In genomic region chr14:93962701-93963601, GRCh38 we compare ENCODE assay signal across 7 cellular contexts. TPM values are rescaled to one million over a fixed set of nuclear protein-coding genes. Genes with fewer than 3 reads are reported as not detected.
DNase-seq lines count a peak whose midpoint lies in the region; ATAC-seq and TF ChIP-seq lines count a peak whose summit lies in the region.

No MANE protein-coding gene starts in this region.

- H2BK12ac ChIP-seq in neuronal stem cell (ENCODE audit: low read length) = no peak overlapping the region

- no peaks in the 10 kb centered on the region for H3K79me1 ChIP-seq in neuronal stem cell (ENCODE audit: low read depth, low read length)

- peak overlapping the region; percentile 21 for H3K14ac ChIP-seq in neuronal stem cell (ENCODE audit: low read length)

- H3K9ac ChIP-seq in neuronal stem cell (ENCODE audit: low read depth, low read length, poor library complexity) = no peak overlapping the region

- H3K27ac ChIP-seq in neuronal stem cell (replicated peaks; ENCODE audit: low read length) = no peak overlapping the region

- WGBS in neuronal stem cell (ENCODE audit: extremely low coverage in 2 of 2, insufficient read length in 2 of 2, insufficient replicate concordance in 1 of 2), 2 donors = no CpG with 5 or more reads among the region's 16 CpGs

- no peak overlapping the region for H2AK5ac ChIP-seq in neuronal stem cell (ENCODE audit: low read depth, low read length)

- H2AFZ ChIP-seq in neuronal stem cell (ENCODE audit: low read length) = no peak overlapping the region

- ATAC-seq in HG02763 (IDR thresholded peaks at IDR 0.05; ENCODE audit: unreplicated experiment) = peak; percentile 46

- H2BK15ac ChIP-seq in neuronal stem cell (ENCODE audit: low read length) = no peak overlapping the region

- H3K9me3 ChIP-seq in neuronal stem cell (replicated peaks in 1 of 2; ENCODE audit: control insufficient read depth in 2 of 2, insufficient read depth in 1 of 2, low read depth in 1 of 2, low read length in 2 of 2) = no peaks in the 10 kb centered on the region

- no peak overlapping the region for H4K91ac ChIP-seq in neuronal stem cell (ENCODE audit: low read depth, low read length, poor library complexity)

- H3K18ac ChIP-seq in neuronal stem cell (ENCODE audit: low read length) = no peak overlapping the region

- H2BK120ac ChIP-seq in neuronal stem cell (ENCODE audit: low read depth, low read length) = no peak overlapping the region

- H3K4ac ChIP-seq in neuronal stem cell (ENCODE audit: low read length) = no peak overlapping the region

- DNase-seq in NCI-H82 (lab: John Stamatoyannopoulos, UW) (peak; percentile 58), neuronal stem cell (ENCODE audit: low spot score) (no peak), NCI-H2029 treated with DMSO at 0.1 percent for 48 hours (lab: John Stamatoyannopoulos, UW) (no peak), DMS153 (lab: John Stamatoyannopoulos, UW) (no peak)
- peak; percentile 85 for DNase-seq in activated effector memory CD4-positive, alpha-beta T cell treated with anti-CD3 and anti-CD28 coated beads, Interleukin-2, amount 50 U/mL, for 16 hours

- in situ Hi-C loops in GM18951 (cut with MboI; ENCODE audit: low sequenced_read_pairs, unreplicated experiment) = no loop called here

- no peak overlapping the region for H3K23ac ChIP-seq in neuronal stem cell (ENCODE audit: low read depth, low read length, poor library complexity)

- H3K4me1 ChIP-seq in neuronal stem cell (ENCODE audit: control insufficient read depth in 2 of 2, insufficient read depth in 1 of 2, low read depth in 1 of 2, low read length in 2 of 2) = peaks cover 8% of the 10 kb centered on the region in 2 donors

- H4K8ac ChIP-seq in neuronal stem cell (ENCODE audit: low read depth, low read length) = no peak overlapping the region

- H3K36me3 ChIP-seq in neuronal stem cell (replicated peaks in 1 of 2; ENCODE audit: control insufficient read depth in 2 of 2, insufficient read depth in 2 of 2, low read length in 2 of 2) = no peaks in the 10 kb centered on the region

- peaks cover 0 to 3% (median 0%) of the 10 kb centered on the region in 3 experiments for H3K27me3 ChIP-seq in neuronal stem cell (ENCODE audit: control insufficient read depth in 3 of 3, insufficient read depth in 3 of 3, low read depth in 1 of 3, low read length in 3 of 3)

- peak overlapping the region; percentile 20 for H2BK5ac ChIP-seq in neuronal stem cell (ENCODE audit: low read length)

- no peak overlapping the region for H3K4me3 ChIP-seq in neuronal stem cell (ENCODE audit: low read length in 2 of 2)

- H3K4me2 ChIP-seq in neuronal stem cell (ENCODE audit: insufficient read depth, low read length, poor library complexity, severe bottlenecking) = no peak overlapping the region

- peak; percentile 13 for TF ChIP-seq POLR2A in GM18951 (IDR thresholded peaks at IDR 0.05; ENCODE audit: extremely low read depth, insufficient read depth, insufficient read length)

RNA-seq across cellular contexts. Expression of gene ASB2, which starts 13.4 kb away (rescaled TPM):
- 0.43 TPM for polyA plus RNA-seq in neuronal stem cell (2013, experiment 1 of 2)
- polyA plus RNA-seq in neuronal stem cell (2013, experiment 2 of 2) = 0.50 TPM

RNA-seq across cellular contexts. Expression of gene CCDC197, which starts 34.1 kb away (rescaled TPM):
- polyA plus RNA-seq in neuronal stem cell (2013, experiment 1 of 2) = not detected
- not detected for polyA plus RNA-seq in neuronal stem cell (2013, experiment 2 of 2)

RNA-seq across cellular contexts. Expression of gene FAM181A, which starts 35.8 kb away (rescaled TPM):
- 2.3 TPM for polyA plus RNA-seq in neuronal stem cell (2013, experiment 1 of 2)
- polyA plus RNA-seq in neuronal stem cell (2013, experiment 2 of 2) = 2.4 TPM

Comparison
In these comparisons a context has a peak if more than half of its experiments do, and no peak if none do; other contexts are left out.
1. DNase-seq: peak in NCI-H82 (single experiment) and activated effector memory CD4-positive, alpha-beta T cell treated with anti-CD3 and anti-CD28 coated beads, Interleukin-2, amount 50 U/mL, for 16 hours (single experiment); none in neuronal stem cell (single experiment), NCI-H2029 treated with DMSO at 0.1 percent for 48 hours (single experiment) and DMS153 (single experiment).